In genomic region chr11:83284501-83285051, GRCh38 we compare ENCODE assay signal across 8 cellular contexts. TPM values are rescaled to one million over a fixed set of nuclear protein-coding genes. Genes with fewer than 3 reads are reported as not detected.
A peak's percentile ranks its signal among the peaks of the same experiment; 100 is the strongest.
DNase-seq lines count a peak whose midpoint lies in the region; ATAC-seq and TF ChIP-seq lines count a peak whose summit lies in the region.

No MANE protein-coding gene starts in this region.

- no peaks in the 10 kb centered on the region for H3K36me3 ChIP-seq in ectodermal cell (ENCODE audit: control insufficient read depth, insufficient read depth, low read length)
- no peaks in the 10 kb centered on the region for H3K36me3 ChIP-seq in neutrophil

- no peaks in the 10 kb centered on the region for H3K9me3 ChIP-seq in ectodermal cell (ENCODE audit: control insufficient read depth, low read length)
- H3K9me3 ChIP-seq in neutrophil = no peaks in the 10 kb centered on the region

- H3K4me1 ChIP-seq in ectodermal cell (ENCODE audit: control insufficient read depth, insufficient read depth, low read length) = no peaks in the 10 kb centered on the region
- H3K4me1 ChIP-seq in neutrophil (ENCODE audit: control insufficient read depth in 1 of 2, insufficient read depth in 1 of 2, low read depth in 1 of 2, low read length in 1 of 2) = peaks cover 19 to 20% of the 10 kb centered on the region in 2 experiments

- no peak for ATAC-seq in GM18520 (IDR thresholded peaks at IDR 0.05; ENCODE audit: unreplicated experiment)

- no peak for TF ChIP-seq CTCF in neutrophil (IDR thresholded peaks at IDR 0.05)

- H3K27me3 ChIP-seq in ectodermal cell (ENCODE audit: control insufficient read depth, insufficient read depth, low read length, poor library complexity, severe bottlenecking) (no peaks in the 10 kb centered on the region), neutrophil (no peaks in the 10 kb centered on the region)

- H3K27ac ChIP-seq in ectodermal cell (ENCODE audit: insufficient read depth, low read depth, low read length, poor library complexity, severe bottlenecking) = no peak overlapping the region
- peak overlapping the region; percentile 90 for H3K27ac ChIP-seq in neutrophil

- DNase-seq in DMS153 treated with DMSO at 0.1 percent for 48 hours (lab: John Stamatoyannopoulos, UW; ENCODE audit: unreplicated experiment) (peak; percentile 30), NCI-H524 (lab: John Stamatoyannopoulos, UW) (peak; percentile 8 to 53), NCI-H1417 treated with DMSO at 0.1 percent for 48 hours (lab: John Stamatoyannopoulos, UW) (no peak), glomerular visceral epithelial cell (ENCODE audit: extremely low spot score) (no peak)
- no peak for DNase-seq in stimulated activated naive CD4-positive, alpha-beta T cell (lab: John Stamatoyannopoulos, UW)

- H3K4me3 ChIP-seq in ectodermal cell (ENCODE audit: insufficient read depth, low read depth, low read length) = peak overlapping the region; percentile 71
- peak overlapping the region; percentile 77 to 97 for H3K4me3 ChIP-seq in neutrophil (ENCODE audit: low read depth in 1 of 2, low read length in 1 of 2)

RNA-seq across cellular contexts. Expression of gene CCDC90B, which starts 1.6 kb away (rescaled TPM):
- 76.1 TPM for polyA plus RNA-seq in ectodermal cell (2013, experiment 1 of 4)
- 82.6 TPM for polyA plus RNA-seq in ectodermal cell (2013, experiment 2 of 4)
- polyA plus RNA-seq in ectodermal cell (2013, experiment 3 of 4) = 72.5 TPM
- polyA plus RNA-seq in ectodermal cell (2013, experiment 4 of 4) = 78.7 TPM

Comparison
In these comparisons a context has a peak if more than half of its experiments do, and no peak if none do; other contexts are left out.
1. DNase-seq: peak in DMS153 treated with DMSO at 0.1 percent for 48 hours (single experiment) and NCI-H524 (2 of 2); none in NCI-H1417 treated with DMSO at 0.1 percent for 48 hours (single experiment), glomerular visceral epithelial cell (single experiment) and stimulated activated naive CD4-positive, alpha-beta T cell (0 of 6).